In genomic region chr6:13924146-13924948, GRCh38 we compare ENCODE assay signal across 8 cellular contexts. TPM values are rescaled to one million over a fixed set of nuclear protein-coding genes. Genes with fewer than 3 reads are reported as not detected.
DNase-seq lines count a peak whose midpoint lies in the region; ATAC-seq and TF ChIP-seq lines count a peak whose summit lies in the region.

No MANE protein-coding gene starts in this region.

- POLR2A ChIA-PET in RWPE1 (lab: Yijun Ruan, JAX; ENCODE audit: low non-redundant PET), result no interaction called here

- H3K4me3 ChIP-seq in cardiac muscle cell (peak overlapping the region; percentile 56), prostate gland (peak overlapping the region; percentile 26 to 36)

- intact Hi-C loops in prostate gland (cut with DNase I), result no loop called here

- no peak overlapping the region for H3K27ac ChIP-seq in cardiac muscle cell
- no peak overlapping the region for H3K27ac ChIP-seq in prostate gland
- no peak overlapping the region for H3K27ac ChIP-seq in RWPE1

- CTCF ChIA-PET in RWPE1 (lab: Yijun Ruan, JAX), result interaction anchor here (0.6 to 2.5 kb wide), 2 partner anchors 45 to 122 kb away, joined by 3 to 5 read pairs; no protein-coding TSS in a partner anchor

- peak; percentile 38 for DNase-seq in AG08396 (ENCODE audit: low spot score)
- DNase-seq in GOT3 (lab: John Stamatoyannopoulos, UW), result peak; percentile 24
- DNase-seq in NCI-H748 treated with DMSO at 0.1 percent for 48 hours (lab: John Stamatoyannopoulos, UW), result peak; percentile 94
- peak; percentile 3 for DNase-seq in activated gamma-delta T cell treated with anti-CD3 and anti-CD28 coated beads, Interleukin-2, amount 50 U/mL, for 16 hours (ENCODE audit: low read depth)
- peak; percentile 57 to 78 for DNase-seq in cardiac muscle cell (ENCODE audit: low read depth in 1 of 2, low spot score in 1 of 2)
- peak; percentile 15 for DNase-seq in prostate gland (ENCODE audit: low spot score)
- no peak for DNase-seq in RWPE1 (ENCODE audit: low spot score)

- 5% methylated on average over 32 of the region's 37 CpGs for WGBS in prostate gland

- TF ChIP-seq POLR2A in prostate gland (IDR thresholded peaks at IDR 0.05), result no peak

- no peak for ATAC-seq in GM21825 (IDR thresholded peaks at IDR 0.05; ENCODE audit: unreplicated experiment)

- H3K4me1 ChIP-seq in cardiac muscle cell (ENCODE audit: low read depth), result no peaks in the 10 kb centered on the region
- H3K4me1 ChIP-seq in prostate gland (replicated peaks), result peaks cover 6% of the 10 kb centered on the region

- H3K27me3 ChIP-seq in cardiac muscle cell (peaks cover 43% of the 10 kb centered on the region), prostate gland (replicated peaks; ENCODE audit: insufficient read depth) (peaks cover 4% of the 10 kb centered on the region)

- H3K36me3 ChIP-seq in cardiac muscle cell (no peaks in the 10 kb centered on the region), prostate gland (no peaks in the 10 kb centered on the region)

- H3K9me3 ChIP-seq in cardiac muscle cell (ENCODE audit: low read depth) (no peaks in the 10 kb centered on the region), prostate gland (no peaks in the 10 kb centered on the region)

- TF ChIP-seq CTCF in cardiac muscle cell (IDR thresholded peaks at IDR 0.05; ENCODE audit: low read depth, low read length) (no peak), prostate gland (IDR thresholded peaks at IDR 0.05) (no peak), RWPE1 (conservative IDR thresholded peaks at IDR 0.05; ENCODE audit: low read depth) (no peak)

RNA-seq across cellular contexts. Expression of gene RNF182, which starts 0.4 kb away (rescaled TPM):
- total RNA-seq in cardiac muscle cell (0.78 and 1.3 TPM in 2 replicates), prostate gland (1 to 10 TPM in 1 of 2 donors, not detected in 1; 3.2 TPM)
- 0.45 and 1.1 TPM in 2 replicates for polyA plus RNA-seq in cardiac muscle cell
